In the genomic region with DNA sequence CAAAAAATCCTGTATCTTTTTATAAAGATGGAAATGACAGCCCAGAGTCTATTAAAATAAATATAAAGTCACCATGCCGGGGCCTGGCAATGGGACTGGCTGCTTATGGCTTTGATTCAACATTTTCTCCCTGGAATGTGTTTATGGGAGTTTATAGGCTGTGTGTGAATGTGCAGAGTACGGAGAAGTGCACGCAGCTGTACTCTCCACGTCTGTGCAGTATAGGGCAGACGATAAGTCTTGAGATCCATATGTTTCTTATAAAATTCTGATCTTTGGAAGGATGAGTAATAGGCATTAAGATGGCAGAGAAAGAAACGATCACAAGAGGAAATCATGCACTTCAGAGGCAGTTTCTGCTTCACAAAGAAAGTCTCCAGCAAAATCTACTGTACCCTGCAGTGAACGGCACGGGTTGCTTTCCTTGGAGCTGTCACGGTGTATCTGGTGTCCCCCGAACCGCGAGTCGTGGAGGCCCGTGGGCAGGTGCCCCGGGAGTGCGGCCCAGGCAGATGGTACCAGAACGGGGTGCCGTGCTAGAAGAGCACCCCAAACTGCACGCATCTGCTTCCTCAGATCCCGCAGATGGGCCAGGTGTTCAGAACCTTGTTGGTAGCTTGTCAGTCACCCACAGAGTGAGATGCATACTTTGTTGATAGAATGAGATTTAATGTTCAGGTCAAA, we compare ENCODE assay signal across 17 cellular contexts.
"Had no signal": no experiment of that assay in that cellular context is flagged by ENCODE, and none has a peak within 500 bp of the region (broad histone marks: within the 10 kb centered on the region; RNA-seq: fewer than 3 reads in every experiment).

No MANE protein-coding gene starts in this region.

- H3K9me3 ChIP-seq: left ventricle myocardium inferior, pancreas, right atrium auricular region, tibial artery, uterus had no signal

- H3K27me3 ChIP-seq: brain microvascular endothelial cell, pancreas, right atrium auricular region, uterus had no signal

- H3K27ac ChIP-seq: brain microvascular endothelial cell, epithelial cell of prostate, left ventricle myocardium inferior, neural progenitor cell, pancreas, right atrium auricular region, tibial artery, uterus had no signal

- DNase-seq: activated CD4-positive, alpha-beta memory T cell treated with anti-CD3 and anti-CD28 coated beads for 36 hours; activated CD4-positive, alpha-beta T cell treated with anti-CD3 and anti-CD28 coated beads for 1 hour; activated effector memory CD4-positive, alpha-beta T cell treated with anti-CD3 and anti-CD28 coated beads, Interleukin-2, amount 50 U/mL, for 16 hours; activated T-cell treated with anti-CD3 and anti-CD28 coated beads, Interleukin-2, amount 50 U/mL, for 4 hours; amygdala; brain microvascular endothelial cell; effector memory CD8-positive, alpha-beta T cell; left ventricle myocardium inferior; pancreas; small intestine; T-helper 9 cell; tibial artery; uterus had no signal

- H3K4me3 ChIP-seq: left ventricle myocardium inferior, neural progenitor cell, pancreas, right atrium auricular region, tibial artery, uterus had no signal

- H3K4me1 ChIP-seq: left ventricle myocardium inferior, pancreas, right atrium auricular region, uterus had no signal

- ATAC-seq: activated T-cell treated with anti-CD3 and anti-CD28 coated beads, Interleukin-2, amount 50 U/mL, for 4 hours; effector memory CD8-positive, alpha-beta T cell; pancreas; stimulated activated effector memory CD8-positive, alpha-beta T cell treated with anti-CD3 and anti-CD28 coated beads, Interleukin-12 subunit alpha, Interleukin-12 subunit beta, amount 100 ng/mL, for 72 hours had no signal

- H3K36me3 ChIP-seq: brain microvascular endothelial cell, left ventricle myocardium inferior, neural progenitor cell, pancreas, right atrium auricular region, tibial artery, uterus had no signal
